Comparison of ENCODE assay signal across 1 cellular context in the genomic region with DNA sequence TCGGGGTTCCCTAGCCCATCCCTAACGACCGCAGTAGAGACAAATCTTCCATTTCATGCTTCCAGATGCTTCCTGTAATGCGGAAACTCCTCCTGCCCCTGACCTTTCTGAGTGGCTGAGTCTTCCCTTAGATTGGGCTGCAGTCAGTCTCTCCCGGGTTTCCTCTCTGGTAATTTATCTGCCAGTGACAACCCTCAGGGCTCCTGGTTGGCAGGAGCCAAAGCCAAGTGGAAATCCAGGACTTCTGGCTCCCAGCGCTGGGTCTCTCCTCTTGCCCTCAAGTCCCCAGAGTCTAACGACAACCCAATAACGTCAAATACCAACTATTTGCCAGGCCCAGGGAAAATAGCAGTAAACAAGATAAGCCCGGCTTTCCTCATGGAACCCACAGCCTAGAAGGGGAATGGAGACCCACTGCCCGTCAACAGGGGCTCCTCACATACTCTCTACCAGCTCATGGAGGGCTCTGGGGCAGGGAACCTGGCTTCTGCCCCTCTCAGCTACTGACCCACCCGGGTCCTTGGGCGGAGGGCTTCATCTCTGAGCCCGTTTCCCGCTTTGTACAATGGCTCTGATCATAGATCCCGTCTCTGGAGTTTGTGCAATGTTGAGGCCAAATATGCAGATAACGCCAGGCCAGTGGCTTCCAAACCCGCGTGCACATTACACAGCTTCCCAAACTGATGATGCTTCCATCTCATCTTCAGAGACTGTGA.
TF ChIP-seq lines count a peak whose summit lies in the region.

No MANE protein-coding gene starts in this region.

TF ChIP-seq in GM12878, 131 proteins besides CTCF, POLR2A, EP300 and RAD21 (continued from another document):
- TF ChIP-seq, protein P1, sequence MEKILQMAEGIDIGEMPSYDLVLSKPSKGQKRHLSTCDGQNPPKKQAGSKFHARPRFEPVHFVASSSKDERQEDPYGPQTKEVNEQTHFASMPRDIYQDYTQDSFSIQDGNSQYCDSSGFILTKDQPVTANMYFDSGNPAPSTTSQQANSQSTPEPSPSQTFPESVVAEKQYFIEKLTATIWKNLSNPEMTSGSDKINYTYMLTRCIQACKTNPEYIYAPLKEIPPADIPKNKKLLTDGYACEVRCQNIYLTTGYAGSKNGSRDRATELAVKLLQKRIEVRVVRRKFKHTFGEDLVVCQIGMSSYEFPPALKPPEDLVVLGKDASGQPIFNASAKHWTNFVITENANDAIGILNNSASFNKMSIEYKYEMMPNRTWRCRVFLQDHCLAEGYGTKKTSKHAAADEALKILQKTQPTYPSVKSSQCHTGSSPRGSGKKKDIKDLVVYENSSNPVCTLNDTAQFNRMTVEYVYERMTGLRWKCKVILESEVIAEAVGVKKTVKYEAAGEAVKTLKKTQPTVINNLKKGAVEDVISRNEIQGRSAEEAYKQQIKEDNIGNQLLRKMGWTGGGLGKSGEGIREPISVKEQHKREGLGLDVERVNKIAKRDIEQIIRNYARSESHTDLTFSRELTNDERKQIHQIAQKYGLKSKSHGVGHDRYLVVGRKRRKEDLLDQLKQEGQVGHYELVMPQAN (conservative IDR thresholded peaks at IDR 0.05): no peak
- TF ChIP-seq PML (IDR thresholded peaks at IDR 0.05; ENCODE audit: low read length): 0 out of 2 replicates have a peak, but pooled peaks have one; percentile 6
